8 cellular contexts compared by ENCODE assay signal in genomic region chr2:133561045-133561852, GRCh38. TPM values are rescaled to one million over a fixed set of nuclear protein-coding genes. Genes with fewer than 3 reads are reported as not detected.
A peak's percentile ranks its signal among the peaks of the same experiment; 100 is the strongest.
DNase-seq lines count a peak whose midpoint lies in the region; ATAC-seq, FAIRE-seq and TF ChIP-seq lines count a peak whose summit lies in the region.

No MANE protein-coding gene starts in this region.

- in situ Hi-C loops in GM13976 (cut with MboI; ENCODE audit: low sequenced_read_pairs, unreplicated experiment) = no loop called here

- no peaks in the 10 kb centered on the region for H3K9me1 ChIP-seq in endothelial cell of umbilical vein (replicated peaks; ENCODE audit: control insufficient read depth, extremely low read depth, insufficient read depth, low read length)

- no TSS peak for BruUV-seq in endothelial cell of umbilical vein (replicated peaks; lab: Mats Ljungman, UMichigan)

- POLR2A ChIA-PET in endothelial cell of umbilical vein (lab: Charles Lee) = no interaction called here

- dilution Hi-C loops in endothelial cell of umbilical vein (cut with MboI; ENCODE audit: extremely low pct_ligation_motif_present, low sequenced_read_pairs) = no loop called here

- H3K27ac ChIP-seq in OCI-LY1 (ENCODE audit: low read depth, low read length, poor library complexity, severe bottlenecking) (no peak overlapping the region), endothelial cell of umbilical vein (ENCODE audit: insufficient read depth, low read depth, low read length) (no peak overlapping the region), osteoblast (ENCODE audit: low read depth, low read length) (no peak overlapping the region)

- no peaks in the 10 kb centered on the region for H3K9me2 ChIP-seq in OCI-LY1 (ENCODE audit: low read depth, low read length)

- CTCF ChIA-PET in endothelial cell of umbilical vein (lab: Charles Lee) = interaction anchor here (0.6 to 3.8 kb wide), 39 partner anchors 14 to 1293 kb away, joined by 3 to 51 read pairs (median 4); no protein-coding TSS in a partner anchor

- FAIRE-seq in endothelial cell of umbilical vein (lab: Jason Lieb, UNC) = peak; percentile 90
- no peak for FAIRE-seq in H54 (lab: Jason Lieb, UNC)

- H3K4me3 ChIP-seq in OCI-LY1 (ENCODE audit: low read depth, low read length, poor library complexity, severe bottlenecking) (no peak overlapping the region), endothelial cell of umbilical vein (replicated peaks in 1 of 3; ENCODE audit: insufficient read depth in 1 of 3, low read depth in 1 of 3, low read length in 3 of 3) (no peak overlapping the region), osteoblast (ENCODE audit: insufficient read depth, low read length) (no peak overlapping the region)

- no peak for TF ChIP-seq POLR2A in endothelial cell of umbilical vein (IDR thresholded peaks at IDR 0.05; ENCODE audit: low read depth, low read length)
- TF ChIP-seq POLR2A in H54 (IDR thresholded peaks at IDR 0.05; ENCODE audit: low read depth, low read length) = no peak

- intact Hi-C loops in endothelial cell of umbilical vein (cut with micrococcal nuclease) = loop anchor here (1.0 to 5.0 kb wide), 6 partner anchors 219 to 1014 kb away; partner anchors contain the start of gene LYPD1

- H4K20me1 ChIP-seq in OCI-LY1 (ENCODE audit: insufficient read depth, low read length) = no peaks in the 10 kb centered on the region
- H4K20me1 ChIP-seq in endothelial cell of umbilical vein (replicated peaks; ENCODE audit: control insufficient read depth, extremely low read depth, insufficient read depth, low read length) = no peaks in the 10 kb centered on the region
- H4K20me1 ChIP-seq in osteoblast (ENCODE audit: insufficient read depth, low read length) = no peaks in the 10 kb centered on the region

- TF ChIP-seq CTCF in GM13976 (IDR thresholded peaks at IDR 0.05; ENCODE audit: borderline replicate concordance, control extremely low read depth, extremely low read depth, insufficient read depth, missing control alignments) = no peak
- peak; percentile 73 for TF ChIP-seq CTCF in OCI-LY1 (IDR thresholded peaks at IDR 0.05; ENCODE audit: low read length)
- peak; percentile 38 to 52 for TF ChIP-seq CTCF in endothelial cell of umbilical vein (IDR thresholded peaks at IDR 0.05; ENCODE audit: extremely low read depth in 1 of 2, insufficient read depth in 1 of 2, low read depth in 1 of 2, low read length in 2 of 2)
- TF ChIP-seq CTCF in osteoblast (IDR thresholded peaks at IDR 0.05; ENCODE audit: extremely low read depth, low read depth, low read length) = peak; percentile 79

- peak; percentile 78 for ATAC-seq in HG03135 (IDR thresholded peaks at IDR 0.05; ENCODE audit: unreplicated experiment)

- H3K4me1 ChIP-seq in OCI-LY1 (ENCODE audit: insufficient read depth, low read length, severe bottlenecking) = no peaks in the 10 kb centered on the region
- H3K4me1 ChIP-seq in endothelial cell of umbilical vein (ENCODE audit: control insufficient read depth, extremely low read depth, insufficient read depth, low read length) = no peaks in the 10 kb centered on the region
- no peaks in the 10 kb centered on the region for H3K4me1 ChIP-seq in osteoblast (ENCODE audit: insufficient read depth, low read length)

- H3K4me2 ChIP-seq in OCI-LY1 (ENCODE audit: low read length) (no peak overlapping the region), endothelial cell of umbilical vein (ENCODE audit: insufficient read depth, low read length) (no peak overlapping the region), osteoblast (ENCODE audit: insufficient read depth, low read length) (no peak overlapping the region)

- no peaks in the 10 kb centered on the region for H3K27me3 ChIP-seq in OCI-LY1 (ENCODE audit: insufficient read depth, low read length)
- no peaks in the 10 kb centered on the region for H3K27me3 ChIP-seq in endothelial cell of umbilical vein (ENCODE audit: control insufficient read depth in 2 of 2, insufficient read depth in 2 of 2, low read length in 2 of 2)
- no peaks in the 10 kb centered on the region for H3K27me3 ChIP-seq in osteoblast (ENCODE audit: insufficient read depth, low read length)

- no peaks in the 10 kb centered on the region for H3K79me2 ChIP-seq in OCI-LY1 (ENCODE audit: insufficient read depth, low read length)
- no peaks in the 10 kb centered on the region for H3K79me2 ChIP-seq in endothelial cell of umbilical vein (ENCODE audit: control insufficient read depth, insufficient read depth, low read length)
- no peaks in the 10 kb centered on the region for H3K79me2 ChIP-seq in osteoblast (ENCODE audit: insufficient read depth, low read length)

- H2AFZ ChIP-seq in OCI-LY1 (ENCODE audit: low read length) (no peak overlapping the region), endothelial cell of umbilical vein (ENCODE audit: low read depth, low read length) (no peak overlapping the region), osteoblast (ENCODE audit: low read length) (no peak overlapping the region)

- H3K36me3 ChIP-seq in OCI-LY1 (ENCODE audit: insufficient read depth, low read length) (no peaks in the 10 kb centered on the region), endothelial cell of umbilical vein (ENCODE audit: control insufficient read depth in 2 of 2, extremely low read depth in 1 of 2, insufficient read depth in 2 of 2, low read length in 2 of 2) (no peaks in the 10 kb centered on the region), osteoblast (ENCODE audit: insufficient read depth, low read length) (no peaks in the 10 kb centered on the region)

- peak; percentile 23 for DNase-seq in GM13976 (ENCODE audit: low spot score)
- DNase-seq in endothelial cell of umbilical vein (ENCODE audit: low read depth, low spot score) = peak; percentile 74
- peak; percentile 66 for DNase-seq in osteoblast (ENCODE audit: insufficient read length, low spot score, missing footprints)
- DNase-seq in stimulated activated CD4-positive, alpha-beta T cell treated with anti-CD3 and anti-CD28 coated beads, Interleukin-12 subunit alpha, Interleukin-12 subunit beta, amount 100 ng/mL, for 4 hours = no peak
- no peak for DNase-seq in NCI-H1436 treated with DMSO at 0.1 percent for 48 hours (lab: John Stamatoyannopoulos, UW)
- DNase-seq in H54 (ENCODE audit: insufficient read length, low spot score) = no peak

- H3K9me3 ChIP-seq in OCI-LY1 (ENCODE audit: low read length) = no peaks in the 10 kb centered on the region
- H3K9me3 ChIP-seq in endothelial cell of umbilical vein (replicated peaks; ENCODE audit: control insufficient read depth, insufficient read depth, low read length) = no peaks in the 10 kb centered on the region
- H3K9me3 ChIP-seq in osteoblast (ENCODE audit: low read depth, low read length) = no peaks in the 10 kb centered on the region

- no peaks in the 10 kb centered on the region for H3F3A ChIP-seq in OCI-LY1 (ENCODE audit: insufficient read depth, low read length)

- H3K9ac ChIP-seq in OCI-LY1 (ENCODE audit: low read length) (no peak overlapping the region), endothelial cell of umbilical vein (replicated peaks; ENCODE audit: extremely low read depth, insufficient read depth, low read length) (no peak overlapping the region)

TF ChIP-seq in endothelial cell of umbilical vein, 7 proteins besides CTCF, POLR2A, EP300 and RAD21:
- TF ChIP-seq EZH2 (IDR thresholded peaks at IDR 0.05; ENCODE audit: borderline replicate concordance, low read depth, low read length, severe bottlenecking) (no peak), MYC (IDR thresholded peaks at IDR 0.05; ENCODE audit: low read depth, low read length) (no peak), POLR2AphosphoS5 (IDR thresholded peaks at IDR 0.05; ENCODE audit: insufficient read depth, low read depth, low read length) (no peak), GATA2 (IDR thresholded peaks at IDR 0.05; ENCODE audit: insufficient read depth, insufficient read length, low read depth, low read length) (no peak)

RNA-seq across cellular contexts. Expression of gene NCKAP5, which starts 7.0 kb away (rescaled TPM):
- total RNA-seq in endothelial cell of umbilical vein (3.0 and 3.3 TPM in 2 replicates), osteoblast (1.8 TPM in 2 replicates)
- 0.46 and 0.47 TPM in 2 replicates for polyA plus RNA-seq in endothelial cell of umbilical vein
- 0.30 and 0.38 TPM in 2 replicates for polyA plus RNA-seq in endothelial cell of umbilical vein (2011; cell fraction: cytosol; rRNA removed)
- polyA plus RNA-seq in endothelial cell of umbilical vein (2011; cell fraction: nucleus; rRNA removed) = 1.2 and 1.3 TPM in 2 replicates
- polyA plus RNA-seq in endothelial cell of umbilical vein (2012) = 0.50 and 0.58 TPM in 2 replicates
- polyA minus RNA-seq in endothelial cell of umbilical vein = 1.7 and 2.2 TPM in 2 replicates
- 3.6 TPM for polyA minus RNA-seq in endothelial cell of umbilical vein (2011; cell fraction: cytosol; rRNA and poly(A)+ RNA removed)
- polyA minus RNA-seq in endothelial cell of umbilical vein (2011; cell fraction: nucleus; rRNA and poly(A)+ RNA removed) = 5.3 and 5.7 TPM in 2 replicates

Comparison
In these comparisons a context has a peak if more than half of its experiments do, and no peak if none do; other contexts are left out.
1. DNase-seq: peak in GM13976 (single experiment), endothelial cell of umbilical vein (single experiment) and osteoblast (single experiment); none in stimulated activated CD4-positive, alpha-beta T cell treated with anti-CD3 and anti-CD28 coated beads, Interleukin-12 subunit alpha, Interleukin-12 subunit beta, amount 100 ng/mL, for 4 hours (single experiment), NCI-H1436 treated with DMSO at 0.1 percent for 48 hours (single experiment) and H54 (single experiment).